2 cellular contexts compared by ENCODE assay signal in the genomic region with DNA sequence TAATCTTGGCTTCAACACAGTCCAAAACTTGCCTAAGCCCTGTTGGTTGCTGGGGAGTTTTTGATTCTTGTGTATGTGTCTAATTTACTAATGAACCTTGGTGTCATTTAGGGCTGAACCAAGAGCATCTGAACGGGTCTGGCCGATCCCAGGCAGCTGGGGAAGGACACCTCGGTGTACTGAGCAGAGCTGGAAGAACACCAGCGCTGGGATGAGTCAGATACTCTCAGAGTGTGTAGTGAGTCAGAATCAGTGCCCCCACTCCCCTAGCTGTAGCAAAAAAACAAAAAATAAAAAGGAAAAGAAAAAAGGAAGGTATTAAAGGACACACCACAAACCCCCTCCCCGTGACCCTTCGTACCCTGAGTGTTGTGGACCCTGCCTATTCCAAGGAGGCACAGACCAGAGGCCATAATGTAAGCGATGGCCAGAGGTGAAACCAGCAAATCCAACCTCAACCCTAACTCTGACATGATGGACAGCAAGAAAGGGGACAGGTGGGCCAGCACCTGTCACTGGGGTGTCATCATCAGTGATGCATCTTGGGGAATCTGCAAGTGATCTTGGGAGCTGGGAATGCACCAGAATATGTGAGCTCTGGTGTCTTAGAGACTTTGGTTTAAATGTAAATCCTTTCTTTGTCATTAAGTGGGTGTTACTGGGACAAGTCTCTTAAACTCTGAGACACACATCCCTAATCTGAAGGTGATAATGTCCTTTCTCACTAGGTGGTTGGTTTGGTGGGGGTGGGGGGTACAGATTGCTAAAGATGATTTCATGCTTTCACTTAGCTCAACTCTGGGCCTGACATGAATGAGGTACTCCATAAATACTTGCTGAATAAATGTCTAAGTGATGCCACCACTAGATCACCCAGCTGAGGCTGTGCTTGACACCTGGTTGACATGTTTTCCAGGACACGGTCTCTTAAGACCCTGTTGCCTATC.
TF ChIP-seq lines count a peak whose summit lies in the region.

No MANE protein-coding gene starts in this region.

TF ChIP-seq in K562, 482 proteins besides CTCF, POLR2A, EP300 and RAD21 (continues in another document):
- TF ChIP-seq JUND (IDR thresholded peaks at IDR 0.05; ENCODE audit: borderline replicate concordance, low read depth, low read length) (peak; percentile 96), JUND (tag; IDR thresholded peaks at IDR 0.05; ENCODE audit: borderline replicate concordance, low read depth, low read length) (peak; percentile 89; the same call in 2 of the 3 replicates), SMARCA4 (IDR thresholded peaks at IDR 0.05) (peak; percentile 92), HDAC1 (IDR thresholded peaks at IDR 0.05) (peak in 1 of 2 experiments; percentile 26; a peak in 1 of 4 replicates), PRDM10 (IDR thresholded peaks at IDR 0.05; ENCODE audit: partially characterized antibody) (peak; percentile 85), ZEB2 (IDR thresholded peaks at IDR 0.05) (peak; percentile 65), MED1 (CRISPR knock-in tag; IDR thresholded peaks at IDR 0.05; ENCODE audit: borderline replicate concordance) (no peak), FOSL1 (tag; conservative IDR thresholded peaks at IDR 0.05) (peak; percentile 97)
- TF ChIP-seq, protein P1, sequence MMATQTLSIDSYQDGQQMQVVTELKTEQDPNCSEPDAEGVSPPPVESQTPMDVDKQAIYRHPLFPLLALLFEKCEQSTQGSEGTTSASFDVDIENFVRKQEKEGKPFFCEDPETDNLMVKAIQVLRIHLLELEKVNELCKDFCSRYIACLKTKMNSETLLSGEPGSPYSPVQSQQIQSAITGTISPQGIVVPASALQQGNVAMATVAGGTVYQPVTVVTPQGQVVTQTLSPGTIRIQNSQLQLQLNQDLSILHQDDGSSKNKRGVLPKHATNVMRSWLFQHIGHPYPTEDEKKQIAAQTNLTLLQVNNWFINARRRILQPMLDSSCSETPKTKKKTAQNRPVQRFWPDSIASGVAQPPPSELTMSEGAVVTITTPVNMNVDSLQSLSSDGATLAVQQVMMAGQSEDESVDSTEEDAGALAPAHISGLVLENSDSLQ (IDR thresholded peaks at IDR 0.05), result peak; percentile 82
- TF ChIP-seq, protein P2, sequence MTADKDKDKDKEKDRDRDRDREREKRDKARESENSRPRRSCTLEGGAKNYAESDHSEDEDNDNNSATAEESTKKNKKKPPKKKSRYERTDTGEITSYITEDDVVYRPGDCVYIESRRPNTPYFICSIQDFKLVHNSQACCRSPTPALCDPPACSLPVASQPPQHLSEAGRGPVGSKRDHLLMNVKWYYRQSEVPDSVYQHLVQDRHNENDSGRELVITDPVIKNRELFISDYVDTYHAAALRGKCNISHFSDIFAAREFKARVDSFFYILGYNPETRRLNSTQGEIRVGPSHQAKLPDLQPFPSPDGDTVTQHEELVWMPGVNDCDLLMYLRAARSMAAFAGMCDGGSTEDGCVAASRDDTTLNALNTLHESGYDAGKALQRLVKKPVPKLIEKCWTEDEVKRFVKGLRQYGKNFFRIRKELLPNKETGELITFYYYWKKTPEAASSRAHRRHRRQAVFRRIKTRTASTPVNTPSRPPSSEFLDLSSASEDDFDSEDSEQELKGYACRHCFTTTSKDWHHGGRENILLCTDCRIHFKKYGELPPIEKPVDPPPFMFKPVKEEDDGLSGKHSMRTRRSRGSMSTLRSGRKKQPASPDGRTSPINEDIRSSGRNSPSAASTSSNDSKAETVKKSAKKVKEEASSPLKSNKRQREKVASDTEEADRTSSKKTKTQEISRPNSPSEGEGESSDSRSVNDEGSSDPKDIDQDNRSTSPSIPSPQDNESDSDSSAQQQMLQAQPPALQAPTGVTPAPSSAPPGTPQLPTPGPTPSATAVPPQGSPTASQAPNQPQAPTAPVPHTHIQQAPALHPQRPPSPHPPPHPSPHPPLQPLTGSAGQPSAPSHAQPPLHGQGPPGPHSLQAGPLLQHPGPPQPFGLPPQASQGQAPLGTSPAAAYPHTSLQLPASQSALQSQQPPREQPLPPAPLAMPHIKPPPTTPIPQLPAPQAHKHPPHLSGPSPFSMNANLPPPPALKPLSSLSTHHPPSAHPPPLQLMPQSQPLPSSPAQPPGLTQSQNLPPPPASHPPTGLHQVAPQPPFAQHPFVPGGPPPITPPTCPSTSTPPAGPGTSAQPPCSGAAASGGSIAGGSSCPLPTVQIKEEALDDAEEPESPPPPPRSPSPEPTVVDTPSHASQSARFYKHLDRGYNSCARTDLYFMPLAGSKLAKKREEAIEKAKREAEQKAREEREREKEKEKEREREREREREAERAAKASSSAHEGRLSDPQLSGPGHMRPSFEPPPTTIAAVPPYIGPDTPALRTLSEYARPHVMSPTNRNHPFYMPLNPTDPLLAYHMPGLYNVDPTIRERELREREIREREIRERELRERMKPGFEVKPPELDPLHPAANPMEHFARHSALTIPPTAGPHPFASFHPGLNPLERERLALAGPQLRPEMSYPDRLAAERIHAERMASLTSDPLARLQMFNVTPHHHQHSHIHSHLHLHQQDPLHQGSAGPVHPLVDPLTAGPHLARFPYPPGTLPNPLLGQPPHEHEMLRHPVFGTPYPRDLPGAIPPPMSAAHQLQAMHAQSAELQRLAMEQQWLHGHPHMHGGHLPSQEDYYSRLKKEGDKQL (CRISPR knock-in tag; IDR thresholded peaks at IDR 0.05; ENCODE audit: borderline replicate concordance), result no peak
- TF ChIP-seq, protein P3, sequence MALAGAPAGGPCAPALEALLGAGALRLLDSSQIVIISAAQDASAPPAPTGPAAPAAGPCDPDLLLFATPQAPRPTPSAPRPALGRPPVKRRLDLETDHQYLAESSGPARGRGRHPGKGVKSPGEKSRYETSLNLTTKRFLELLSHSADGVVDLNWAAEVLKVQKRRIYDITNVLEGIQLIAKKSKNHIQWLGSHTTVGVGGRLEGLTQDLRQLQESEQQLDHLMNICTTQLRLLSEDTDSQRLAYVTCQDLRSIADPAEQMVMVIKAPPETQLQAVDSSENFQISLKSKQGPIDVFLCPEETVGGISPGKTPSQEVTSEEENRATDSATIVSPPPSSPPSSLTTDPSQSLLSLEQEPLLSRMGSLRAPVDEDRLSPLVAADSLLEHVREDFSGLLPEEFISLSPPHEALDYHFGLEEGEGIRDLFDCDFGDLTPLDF (CRISPR knock-in tag; IDR thresholded peaks at IDR 0.05), result no peak

TF ChIP-seq in HepG2, 621 proteins besides CTCF, POLR2A, EP300 and RAD21:
- TF ChIP-seq FOSL2 (CRISPR knock-in tag; IDR thresholded peaks at IDR 0.05), result peak; percentile 28; the same call in 1 of the 2 replicates
- no peak for TF ChIP-seq TFAP4 (IDR thresholded peaks at IDR 0.05; ENCODE audit: borderline replicate concordance, low read depth)
TF ChIP-seq in HepG2: peak in this region for 1.
